In the genomic region with DNA sequence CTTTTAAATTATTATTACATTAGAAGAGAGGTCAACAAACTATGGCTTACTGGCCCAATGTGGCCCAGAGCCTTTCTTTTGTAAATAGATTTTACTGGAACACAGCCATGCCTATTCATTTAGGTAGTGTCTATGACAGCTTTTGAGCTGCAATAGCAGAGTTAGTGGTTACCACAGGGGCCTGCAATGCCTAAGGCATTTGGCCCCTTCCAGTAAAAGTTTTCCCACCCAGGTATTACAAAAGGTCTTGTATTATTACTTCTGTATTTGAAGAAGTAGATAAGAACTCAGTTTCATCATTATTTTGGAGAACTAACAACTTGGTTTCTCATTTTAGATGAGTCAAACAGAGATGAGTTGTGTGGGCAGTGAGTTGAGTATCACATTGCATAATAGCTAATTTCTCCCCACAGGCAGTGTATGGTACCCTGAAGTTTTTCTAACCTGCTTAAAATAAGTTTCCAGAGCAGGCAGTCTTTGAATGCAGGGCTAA, we compare ENCODE assay signal across 10 cellular contexts. TPM values are rescaled to one million over a fixed set of nuclear protein-coding genes. Genes with fewer than 3 reads are reported as not detected.
DNase-seq lines count a peak whose midpoint lies in the region; ATAC-seq and FAIRE-seq lines count a peak whose summit lies in the region.
"Had no signal": no experiment of that assay in that cellular context is flagged by ENCODE, and none has a peak within 500 bp of the region (broad histone marks: within the 10 kb centered on the region; RNA-seq: fewer than 3 reads in every experiment).

No MANE protein-coding gene starts in this region.

- intact Hi-C loops in cardiac septum (cut with DNase I), result no loop called here

- DNase-seq in NOMO-1 (lab: John Stamatoyannopoulos, UW; ENCODE audit: unreplicated experiment in 2 of 2) (peak; percentile 93 to 100), kidney glomerular epithelial cell (lab: John Stamatoyannopoulos, UW) (peak; percentile 38), cardiac septum (ENCODE audit: low spot score) (no peak), HTR-8/SVneo (ENCODE audit: insufficient read length, low spot score) (no peak), NCI-H345 (lab: John Stamatoyannopoulos, UW) (no peak)
- DNase-seq in stimulated activated naive CD4-positive, alpha-beta T cell (lab: John Stamatoyannopoulos, UW), result no peak

- FAIRE-seq in HTR-8/SVneo (lab: Jason Lieb, UNC), result no peak

- peak; percentile 96 for ATAC-seq in GM18520 (IDR thresholded peaks at IDR 0.05; ENCODE audit: unreplicated experiment)
- ATAC-seq in HG02610 (IDR thresholded peaks at IDR 0.05; ENCODE audit: unreplicated experiment), result peak; percentile 98

RNA-seq across cellular contexts. Expression of a gene that starts 9.5 kb away (rescaled TPM):
- total RNA-seq in cardiac septum, result 37.2 TPM

RNA-seq across cellular contexts. Expression of a gene that starts 9.6 kb away (rescaled TPM):
- total RNA-seq in cardiac septum, result 4.7 TPM

RNA-seq across cellular contexts. Expression of a gene that starts 27.5 kb away (rescaled TPM):
- total RNA-seq in cardiac septum, result not detected
- total RNA-seq: lung microvascular endothelial cell, SJSA1 had no signal

Comparison
In these comparisons a context has a peak if more than half of its experiments do, and no peak if none do; other contexts are left out.
1. DNase-seq: peak in NOMO-1 (2 of 2) and kidney glomerular epithelial cell (single experiment); none in cardiac septum (single experiment), HTR-8/SVneo (single experiment), NCI-H345 (single experiment) and stimulated activated naive CD4-positive, alpha-beta T cell (0 of 6).